16 cellular contexts compared by ENCODE assay signal in genomic region chr22:27311666-27312566, GRCh38.
DNase-seq lines count a peak whose midpoint lies in the region; TF ChIP-seq lines count a peak whose summit lies in the region.
"Had no signal": no experiment of that assay in that cellular context is flagged by ENCODE, and none has a peak within 500 bp of the region (broad histone marks: within the 10 kb centered on the region; RNA-seq: fewer than 3 reads in every experiment).

No MANE protein-coding gene starts in this region.

- H3K4me3 ChIP-seq in H7 (ENCODE audit: insufficient read depth, low read depth, low read length) = peak overlapping the region; percentile 11; the same call in 1 of the 2 replicates
- peak overlapping the region; percentile 33 for H3K4me3 ChIP-seq in iPS-18a (ENCODE audit: low read length)
- H3K4me3 ChIP-seq: adrenal gland had no signal

- H3K9ac ChIP-seq in iPS-18a (ENCODE audit: low read length) = peak overlapping the region; percentile 6
- H3K9ac ChIP-seq: parathyroid adenoma had no signal

- no peaks in the 10 kb centered on the region for H3K9me3 ChIP-seq in iPS-18a (ENCODE audit: control insufficient read depth, low read depth, low read length)
- H3K9me3 ChIP-seq: adrenal gland had no signal

- H3K36me3 ChIP-seq in H7 (replicated peaks; ENCODE audit: control insufficient read depth, insufficient read depth, low read length) (no peaks in the 10 kb centered on the region), iPS-18a (ENCODE audit: control insufficient read depth, low read depth, low read length) (no peaks in the 10 kb centered on the region)
- H3K36me3 ChIP-seq: adrenal gland had no signal

- no peak overlapping the region for H3K4me3 Mint-ChIP-seq in osteocyte (ENCODE audit: unreplicated experiment)
- H3K4me3 Mint-ChIP-seq: activated CD4-positive, alpha-beta T cell treated with anti-CD3 and anti-CD28 coated beads for 36 hours had no signal

- no peaks in the 10 kb centered on the region for H3K27me3 Mint-ChIP-seq in osteocyte (ENCODE audit: unreplicated experiment)

- H3K27ac ChIP-seq in iPS-18a (ENCODE audit: low read length) = no peak overlapping the region
- H3K27ac ChIP-seq: parathyroid adenoma had no signal

- no peaks in the 10 kb centered on the region for H3K9me3 Mint-ChIP-seq in osteocyte (ENCODE audit: unreplicated experiment)

- H3K36me3 Mint-ChIP-seq in osteocyte (ENCODE audit: unreplicated experiment) = no peaks in the 10 kb centered on the region

- H3K27ac Mint-ChIP-seq in osteocyte (ENCODE audit: unreplicated experiment) = no peak overlapping the region
- H3K27ac Mint-ChIP-seq: activated CD4-positive, alpha-beta T cell treated with anti-CD3 and anti-CD28 coated beads for 36 hours had no signal

- no peak for TF ChIP-seq CTCF in osteocyte (IDR thresholded peaks at IDR 0.05)

- DNase-seq in H7 = peak; percentile 56
- peak; percentile 36 for DNase-seq in astrocyte of the hippocampus (ENCODE audit: low read depth, low spot score)
- DNase-seq in putamen (ENCODE audit: low spot score) = peak; percentile 62
- no peak for DNase-seq in activated CD4-positive, alpha-beta T cell treated with anti-CD3 and anti-CD28 coated beads, Interleukin-2, amount 50 U/mL, for 1 hour
- DNase-seq in medulla oblongata (ENCODE audit: extremely low spot score) = no peak
- DNase-seq in NCI-H2196 (lab: John Stamatoyannopoulos, UW; ENCODE audit: unreplicated experiment) = no peak
- DNase-seq in osteocyte (ENCODE audit: extremely low spot score, unreplicated experiment) = no peak
- DNase-seq: activated CD4-positive, alpha-beta T cell treated with anti-CD3 and anti-CD28 coated beads for 36 hours; activated CD8-positive, alpha-beta memory T cell treated with anti-CD3 and anti-CD28 coated beads, Interleukin-2, amount 50 U/mL, for 4 hours; activated effector memory CD4-positive, alpha-beta T cell treated with Interleukin-2 at 50 U/mL for 16 hours; adrenal gland; cerebellar nuclear complex; hippocampal formation; NCI-H1417 had no signal

- no peaks in the 10 kb centered on the region; the same call in 1 of the 2 replicates for H3K27me3 ChIP-seq in H7 (ENCODE audit: control insufficient read depth, insufficient read depth, low read length)
- peaks cover 9% of the 10 kb centered on the region for H3K27me3 ChIP-seq in iPS-18a (ENCODE audit: control insufficient read depth, insufficient read depth, low read length)
- H3K27me3 ChIP-seq: adrenal gland had no signal

- peaks cover 36% of the 10 kb centered on the region for H3K4me1 Mint-ChIP-seq in osteocyte (ENCODE audit: unreplicated experiment)
- H3K4me1 Mint-ChIP-seq: activated CD4-positive, alpha-beta T cell treated with anti-CD3 and anti-CD28 coated beads for 36 hours had no signal

- peaks cover 28% of the 10 kb centered on the region for H3K4me1 ChIP-seq in iPS-18a (ENCODE audit: control insufficient read depth, low read depth, low read length)
- H3K4me1 ChIP-seq: adrenal gland, parathyroid adenoma had no signal

Comparison
In these comparisons a context has a peak if more than half of its experiments do, and no peak if none do; other contexts are left out.
1. DNase-seq: peak in H7 (single experiment), astrocyte of the hippocampus (single experiment) and putamen (single experiment); none in activated CD4-positive, alpha-beta T cell treated with anti-CD3 and anti-CD28 coated beads, Interleukin-2, amount 50 U/mL, for 1 hour (single experiment), medulla oblongata (single experiment), NCI-H2196 (single experiment) and osteocyte (single experiment).